Comparison of ENCODE assay signal across 23 cellular contexts in genomic region chr5:154589511-154589910, GRCh38.
"Had no signal": no experiment of that assay in that cellular context is flagged by ENCODE, and none has a peak within 500 bp of the region (broad histone marks: within the 10 kb centered on the region; RNA-seq: fewer than 3 reads in every experiment).

No MANE protein-coding gene starts in this region.

- FAIRE-seq: HTR-8/SVneo, K562, RCC 7860 had no signal

- H3K9me3 ChIP-seq: SJSA1 had no signal

- H3K4me3 ChIP-seq: K562, SJSA1, SK-N-MC had no signal

- H3K27ac ChIP-seq: HL-60, KMS-11, SJSA1, SK-N-MC had no signal

- H3K36me3 ChIP-seq: SJSA1 had no signal

- DNase-seq: Kasumi-1, MM.1S, NCI-H1092 treated with DMSO at 0.1 percent for 48 hours, NCI-H1436, NCI-H187, NCI-H2029, NCI-H2081 treated with DMSO at 0.1 percent for 48 hours, NCI-H2171, NCI-H226, NCI-H446, NCI-H510A, NCI-H524 treated with DMSO at 0.1 percent for 48 hours, NCI-H774, Right ventricle myocardium superior, RPMI8226, SIG-M5 had no signal

- H3K27me3 ChIP-seq: SJSA1 had no signal
